ENCODE assay signal across 10 cellular contexts in the genomic region with DNA sequence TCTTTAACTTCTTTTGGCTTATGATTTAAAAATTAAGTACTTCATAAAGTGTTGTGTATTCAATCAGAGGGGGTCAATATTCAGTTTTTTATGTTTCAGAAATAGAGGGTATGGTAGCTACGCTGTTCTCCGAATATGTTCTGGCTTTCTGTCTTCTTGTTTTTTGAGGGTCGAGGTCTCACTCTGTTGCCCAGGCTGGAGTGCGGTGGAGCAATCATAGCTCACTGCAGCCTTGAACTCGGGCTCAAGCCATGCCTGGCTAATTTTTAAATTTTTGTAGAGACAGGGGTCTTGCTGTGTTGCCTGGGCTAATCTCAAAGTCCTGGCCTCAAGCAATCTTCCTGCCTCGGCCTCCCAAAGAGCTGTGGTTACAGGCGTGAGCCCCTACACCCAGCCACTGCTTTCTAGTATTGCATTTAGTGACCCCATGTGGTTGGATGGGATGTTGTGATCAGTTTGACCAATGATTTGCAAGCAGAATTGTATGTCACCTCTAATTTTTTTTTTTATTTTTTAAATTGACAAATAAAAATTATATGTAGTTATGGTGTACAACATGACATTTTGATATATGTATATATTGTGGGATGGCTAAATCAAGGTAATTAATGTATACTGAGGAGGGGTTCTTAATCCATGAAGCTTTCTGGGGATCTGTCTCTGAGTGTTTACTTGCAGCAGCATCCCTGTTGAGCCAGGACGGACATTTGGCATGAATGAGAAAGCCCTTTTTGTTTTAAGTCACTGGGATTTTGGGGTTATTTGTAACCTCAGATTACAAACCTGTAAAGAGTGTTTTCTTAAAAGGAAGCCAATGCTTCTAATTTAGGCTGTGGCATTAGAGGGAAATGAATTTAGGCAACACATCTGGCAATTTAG. TPM values are rescaled to one million over a fixed set of nuclear protein-coding genes. Genes with fewer than 3 reads are reported as not detected.
A peak's percentile ranks its signal among the peaks of the same experiment; 100 is the strongest.
DNase-seq lines count a peak whose midpoint lies in the region; ATAC-seq and TF ChIP-seq lines count a peak whose summit lies in the region.
"Had no signal": no experiment of that assay in that cellular context is flagged by ENCODE, and none has a peak within 500 bp of the region (broad histone marks: within the 10 kb centered on the region; RNA-seq: fewer than 3 reads in every experiment).

No MANE protein-coding gene starts in this region.

- TF ChIP-seq CTCF in AG09319 (IDR thresholded peaks at IDR 0.05; ENCODE audit: low read depth, low read length): peak; percentile 11

- intact Hi-C loops in sciatic nerve (cut with DNase I): no loop called here

- DNase-seq in AG09319 (ENCODE audit: extremely low read depth, low read depth) (no peak), NCI-H69 (lab: John Stamatoyannopoulos, UW) (peak; percentile 62), fibroblast of gingiva (ENCODE audit: low read depth) (peak; percentile 11), DMS53 (lab: John Stamatoyannopoulos, UW) (no peak), SKM-1 (lab: John Stamatoyannopoulos, UW; ENCODE audit: unreplicated experiment) (no peak), sciatic nerve (ENCODE audit: low spot score) (no peak)
- DNase-seq: erythroblast had no signal

- ATAC-seq in GM18502 (IDR thresholded peaks at IDR 0.05; ENCODE audit: poor library complexity, unreplicated experiment): peak; percentile 58
- no peak for ATAC-seq in GM19328 (IDR thresholded peaks at IDR 0.05; ENCODE audit: unreplicated experiment)
- ATAC-seq in sciatic nerve: no peak
- ATAC-seq: stimulated activated effector memory CD8-positive, alpha-beta T cell treated with anti-CD3 and anti-CD28 coated beads, Interleukin-12 subunit alpha, Interleukin-12 subunit beta, amount 100 ng/mL, for 72 hours had no signal

RNA-seq across cellular contexts. Expression of a gene that starts 38.5 kb away (rescaled TPM):
- total RNA-seq in sciatic nerve: 85.3 TPM

Comparison
In these comparisons a context has a peak if more than half of its experiments do, and no peak if none do; other contexts are left out.
1. DNase-seq: peak in NCI-H69 (single experiment) and fibroblast of gingiva (single experiment); none in AG09319 (single experiment), DMS53 (single experiment), SKM-1 (single experiment) and sciatic nerve (single experiment).